Comparison of ENCODE assay signal across 27 cellular contexts in the genomic region with DNA sequence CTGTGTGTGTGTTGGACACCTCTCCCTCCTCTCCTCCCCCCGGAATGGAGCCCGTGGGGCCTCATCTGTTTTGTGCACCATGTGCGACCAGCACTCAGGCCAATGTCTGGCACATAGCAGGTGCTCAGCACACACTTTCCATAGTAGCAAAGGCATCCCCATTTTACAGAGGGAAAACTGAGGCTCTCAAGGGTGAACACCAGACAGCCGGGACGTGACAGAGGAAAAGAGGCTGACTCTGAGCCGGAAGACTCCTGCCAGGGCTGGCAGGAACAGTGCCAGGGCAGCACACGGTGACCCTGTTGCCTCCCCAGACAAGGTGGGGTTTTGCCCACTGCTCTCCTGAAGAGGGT. TPM values are rescaled to one million over a fixed set of nuclear protein-coding genes. Genes with fewer than 3 reads are reported as not detected.
DNase-seq lines count a peak whose midpoint lies in the region; ATAC-seq, FAIRE-seq and TF ChIP-seq lines count a peak whose summit lies in the region.
"Had no signal": no experiment of that assay in that cellular context is flagged by ENCODE, and none has a peak within 500 bp of the region (broad histone marks: within the 10 kb centered on the region; RNA-seq: fewer than 3 reads in every experiment).

No MANE protein-coding gene starts in this region.

- H3K36me3 Mint-ChIP-seq in CD4-positive, alpha-beta memory T cell: no peaks in the 10 kb centered on the region
- H3K36me3 Mint-ChIP-seq: activated naive CD8-positive, alpha-beta T cell treated with anti-CD3 and anti-CD28 coated beads, Interleukin-2, amount 10 ng/mL, durations not matched to agents 7 days and 5 days; brain; stimulated activated naive B cell treated with anti-CD40 and anti-IgM and Interleukin-4, amounts not matched to agents 10 μg/mL and 1 μg/mL and 100 μg/mL, for 72 hours had no signal

- POLR2A ChIA-PET in CD4-positive, alpha-beta memory T cell (lab: Charles Lee; ENCODE audit: partially characterized antibody): interaction anchor here (0.6 kb wide), 1 partner anchor 150 kb away, joined by 4 read pairs; no protein-coding TSS in a partner anchor
- POLR2A ChIA-PET in RWPE1 (lab: Yijun Ruan, JAX; ENCODE audit: low non-redundant PET) (no interaction called here), HepG2 (lab: Yijun Ruan, JAX) (no interaction called here)

- ATAC-seq in HepG2: no peak
- ATAC-seq in HG03432 (IDR thresholded peaks at IDR 0.05; ENCODE audit: unreplicated experiment): no peak
- ATAC-seq: activated CD8-positive, alpha-beta T cell treated with anti-CD3 and anti-CD28 coated beads for 36 hours; sciatic nerve; stimulated activated naive B cell treated with anti-CD40 and anti-IgM and Interleukin-4, amounts not matched to agents 10 μg/mL and 1 μg/mL and 100 μg/mL, for 72 hours had no signal

- no peak overlapping the region for H3K4me2 ChIP-seq in HepG2 (ENCODE audit: low read depth, low read length)

- H3K27me3 Mint-ChIP-seq in CD4-positive, alpha-beta memory T cell: peaks cover 0 to 6% of the 10 kb centered on the region in 2 donors
- H3K27me3 Mint-ChIP-seq: activated CD8-positive, alpha-beta T cell treated with anti-CD3 and anti-CD28 coated beads for 36 hours; activated naive CD8-positive, alpha-beta T cell treated with anti-CD3 and anti-CD28 coated beads, Interleukin-2, amount 10 ng/mL, durations not matched to agents 7 days and 5 days had no signal

- no peak overlapping the region for H3K27ac ChIP-seq in CD4-positive, alpha-beta memory T cell (ENCODE audit: low read depth, low read length)
- H3K27ac ChIP-seq in RWPE1: peak overlapping the region; percentile 84
- no peak overlapping the region for H3K27ac ChIP-seq in HepG2 (ENCODE audit: extremely low read length, insufficient read depth, low read length)
- H3K27ac ChIP-seq in skeletal muscle tissue (ENCODE audit: low read depth, low read length): peak overlapping the region; percentile 94
- H3K27ac ChIP-seq: SJCRH30 had no signal

- TF ChIP-seq CTCF in RWPE1 (conservative IDR thresholded peaks at IDR 0.05; ENCODE audit: low read depth) (no peak), HepG2 (CRISPR knock-in tag; IDR thresholded peaks at IDR 0.05) (no peak)

- no peaks in the 10 kb centered on the region for H4K20me1 ChIP-seq in HepG2 (ENCODE audit: insufficient read depth, low read length)

- H3K27ac Mint-ChIP-seq in CD4-positive, alpha-beta memory T cell: peak overlapping the region in 1 of 7 donors; percentile 75
- H3K27ac Mint-ChIP-seq: activated CD8-positive, alpha-beta T cell treated with anti-CD3 and anti-CD28 coated beads for 36 hours; activated naive CD8-positive, alpha-beta T cell treated with anti-CD3 and anti-CD28 coated beads, Interleukin-2, amount 10 ng/mL, durations not matched to agents 7 days and 5 days; stimulated activated naive B cell treated with anti-CD40 and anti-IgM and Interleukin-4, amounts not matched to agents 10 μg/mL and 1 μg/mL and 100 μg/mL, for 72 hours had no signal

- CTCF ChIA-PET in CD4-positive, alpha-beta memory T cell (lab: Charles Lee; ENCODE audit: partially characterized antibody): no interaction called here
- CTCF ChIA-PET in RWPE1 (lab: Yijun Ruan, JAX): interaction anchor here (0.8 to 2.5 kb wide), 2 partner anchors 17 to 98 kb away, joined by 3 to 18 read pairs; no protein-coding TSS in a partner anchor
- CTCF ChIA-PET in HepG2 (lab: Yijun Ruan, JAX; ENCODE audit: low intra/inter-chr PET ratio, low total read pairs): no interaction called here

- H3K4me3 Mint-ChIP-seq in CD4-positive, alpha-beta memory T cell: peak overlapping the region in 5 of 8 donors; percentile 57 to 80 (median 69)
- H3K4me3 Mint-ChIP-seq: activated CD8-positive, alpha-beta T cell treated with anti-CD3 and anti-CD28 coated beads for 36 hours; activated naive CD8-positive, alpha-beta T cell treated with anti-CD3 and anti-CD28 coated beads, Interleukin-2, amount 10 ng/mL, durations not matched to agents 7 days and 5 days; stimulated activated naive B cell treated with anti-CD40 and anti-IgM and Interleukin-4, amounts not matched to agents 10 μg/mL and 1 μg/mL and 100 μg/mL, for 72 hours had no signal

- FAIRE-seq in HepG2 (lab: Jason Lieb, UNC): no peak
- FAIRE-seq: GM12891, GM19239, H54, HTR-8/SVneo, islet of Langerhans had no signal

- no peaks in the 10 kb centered on the region for H3K9me3 Mint-ChIP-seq in CD4-positive, alpha-beta memory T cell
- H3K9me3 Mint-ChIP-seq: activated CD8-positive, alpha-beta T cell treated with anti-CD3 and anti-CD28 coated beads for 36 hours; activated naive CD8-positive, alpha-beta T cell treated with anti-CD3 and anti-CD28 coated beads, Interleukin-2, amount 10 ng/mL, durations not matched to agents 7 days and 5 days; stimulated activated naive B cell treated with anti-CD40 and anti-IgM and Interleukin-4, amounts not matched to agents 10 μg/mL and 1 μg/mL and 100 μg/mL, for 72 hours had no signal

- H3K27me3 ChIP-seq in CD4-positive, alpha-beta memory T cell (ENCODE audit: insufficient read depth, low read length): no peaks in the 10 kb centered on the region
- H3K27me3 ChIP-seq in HepG2 (ENCODE audit: control insufficient read depth in 1 of 2, insufficient read depth in 2 of 2, low read length in 2 of 2) (peaks cover 21 to 76% of the 10 kb centered on the region in 2 experiments), skeletal muscle tissue (ENCODE audit: control insufficient read depth in 3 of 3, insufficient read depth in 3 of 3, low read length in 3 of 3) (no peaks in the 10 kb centered on the region)
- H3K27me3 ChIP-seq: colonic mucosa had no signal

- no peak for DNase-seq in CD4-positive, alpha-beta memory T cell
- no peak for DNase-seq in RWPE1 (ENCODE audit: low spot score)
- no peak for DNase-seq in HepG2 (ENCODE audit: low spot score)
- no peak for DNase-seq in NCI-H146 treated with DMSO at 0.1 percent for 48 hours (lab: John Stamatoyannopoulos, UW; ENCODE audit: unreplicated experiment)
- no peak for DNase-seq in DMS114 treated with DMSO at 0.1 percent for 48 hours (lab: John Stamatoyannopoulos, UW; ENCODE audit: unreplicated experiment)
- DNase-seq: activated CD8-positive, alpha-beta T cell treated with anti-CD3 and anti-CD28 coated beads for 36 hours; activated naive CD8-positive, alpha-beta T cell treated with anti-CD3 and anti-CD28 coated beads, Interleukin-2, amount 10 ng/mL, durations not matched to agents 7 days and 5 days; activated T-cell treated with anti-CD3 and anti-CD28 coated beads, Interleukin-2, amount 50 U/mL, for 1 hour; NCI-H1417; NCI-H2171; nucleus accumbens; OCI-M1; SJCRH30; stimulated activated naive B cell treated with anti-CD40 and anti-IgM and Interleukin-4, amounts not matched to agents 10 μg/mL and 1 μg/mL and 100 μg/mL, for 72 hours; trophoblast cell had no signal

- BruUV-seq in HepG2 (replicated peaks; lab: Mats Ljungman, UMichigan): no TSS peak

- H3K36me3 ChIP-seq in CD4-positive, alpha-beta memory T cell (ENCODE audit: insufficient read depth, low read length): no peaks in the 10 kb centered on the region
- H3K36me3 ChIP-seq in HepG2 (replicated peaks in 1 of 2; ENCODE audit: control insufficient read depth in 1 of 2, insufficient read depth in 2 of 2, low read length in 2 of 2): no peaks in the 10 kb centered on the region
- no peaks in the 10 kb centered on the region for H3K36me3 ChIP-seq in skeletal muscle tissue (ENCODE audit: control insufficient read depth in 3 of 3, insufficient read depth in 3 of 3, low read length in 3 of 3)
- H3K36me3 ChIP-seq: colonic mucosa, SJCRH30 had no signal

- WGBS in HepG2 (ENCODE audit: low lambda C conversion rate): 31% methylated on average over 4 of the region's 7 CpGs

- peaks cover 11% of the 10 kb centered on the region for H3K4me1 ChIP-seq in CD4-positive, alpha-beta memory T cell (ENCODE audit: insufficient read depth, low read length)
- peaks cover 63% of the 10 kb centered on the region for H3K4me1 ChIP-seq in HepG2 (ENCODE audit: insufficient read depth, low read length)
- peaks cover 38 to 59% (median 53%) of the 10 kb centered on the region in 3 donors for H3K4me1 ChIP-seq in skeletal muscle tissue (ENCODE audit: control insufficient read depth in 3 of 3, insufficient read depth in 3 of 3, low read length in 3 of 3)

- H3K79me2 ChIP-seq in HepG2 (ENCODE audit: insufficient read depth, low read length): no peaks in the 10 kb centered on the region

- in situ Hi-C loops in HepG2 (cut with HindIII; ENCODE audit: extremely low pct_ligation_motif_present, low pct_unique_long_range_greater_than_20kb): no loop called here

- H3K9me3 ChIP-seq in CD4-positive, alpha-beta memory T cell (ENCODE audit: control insufficient read depth in 1 of 2, low read length in 2 of 2): no peaks in the 10 kb centered on the region
- H3K9me3 ChIP-seq in HepG2 (ENCODE audit: low read length) (no peaks in the 10 kb centered on the region), skeletal muscle tissue (ENCODE audit: control insufficient read depth in 3 of 3, low read length in 3 of 3) (no peaks in the 10 kb centered on the region)
- H3K9me3 ChIP-seq: colonic mucosa, SJCRH30 had no signal

- H3K9ac ChIP-seq in HepG2 (ENCODE audit: insufficient read depth, low read depth, low read length) (no peak overlapping the region), skeletal muscle tissue (ENCODE audit: low read depth in 1 of 3, low read length in 3 of 3) (peak overlapping the region in 1 of 3 donors; percentile 45)

- no peak for TF ChIP-seq POLR2A in HepG2 (IDR thresholded peaks at IDR 0.05; ENCODE audit: insufficient read depth in 1 of 2, low read depth in 2 of 2, low read length in 2 of 2)

- no peak overlapping the region for H2AFZ ChIP-seq in HepG2 (ENCODE audit: low read length)

- no peak for TF ChIP-seq RAD21 in HepG2 (CRISPR knock-in tag; IDR thresholded peaks at IDR 0.05)

- no peak overlapping the region for H3K4me3 ChIP-seq in CD4-positive, alpha-beta memory T cell (ENCODE audit: low read length in 2 of 2)
- H3K4me3 ChIP-seq in HepG2 (replicated peaks in 1 of 3; ENCODE audit: insufficient read depth in 1 of 3, low read depth in 2 of 3, low read length in 3 of 3) (no peak overlapping the region), skeletal muscle tissue (ENCODE audit: low read length in 3 of 3) (no peak overlapping the region)
- H3K4me3 ChIP-seq: colonic mucosa, SJCRH30 had no signal

- intact Hi-C loops in CD4-positive, alpha-beta memory T cell (cut with micrococcal nuclease): no loop called here
- intact Hi-C loops in HepG2 (cut with micrococcal nuclease; ENCODE audit: unreplicated experiment): no loop called here

- TF ChIP-seq EP300 in HepG2 (IDR thresholded peaks at IDR 0.05; ENCODE audit: low read depth in 2 of 2, low read length in 2 of 2) (no peak), HepG2 (CRISPR knock-in tag; IDR thresholded peaks at IDR 0.05; ENCODE audit: borderline replicate concordance) (no peak)

- H3K4me1 Mint-ChIP-seq in CD4-positive, alpha-beta memory T cell: peaks cover 0 to 10% (median under 1%) of the 10 kb centered on the region in 4 donors

RNA-seq across cellular contexts. Expression of gene AGPAT2, which starts 1.8 kb away (rescaled TPM):
- total RNA-seq in CD4-positive, alpha-beta memory T cell: 1 to 10 TPM; 6.9 to 7.8 TPM
- polyA plus RNA-seq in CD4-positive, alpha-beta memory T cell: 10 to 100 TPM; 16.2 to 20.6 TPM
- total RNA-seq in HepG2 (2016; rRNA removed; fragmentation: Illumina TruSeq; extraction: Trizol) (2.5 and 3.9 TPM in 2 replicates), skeletal muscle tissue (27.1 TPM)
- total RNA-seq in HepG2 (2016; cell fraction: cytosol; rRNA removed; fragmentation: Illumina TruSeq; extraction: Trizol; ENCODE audit: low read depth): 5.2 and 5.9 TPM in 2 replicates
- 2.1 and 3.5 TPM in 2 replicates for total RNA-seq in HepG2 (2016; cell fraction: insoluble cytoplasmic fraction; rRNA removed; fragmentation: Illumina TruSeq; extraction: Trizol)
- total RNA-seq in HepG2 (2016; cell fraction: membrane; rRNA removed; fragmentation: Illumina TruSeq; extraction: Trizol): 6.3 and 6.7 TPM in 2 replicates
- 3.1 and 3.9 TPM in 2 replicates for total RNA-seq in HepG2 (2016; cell fraction: nucleus; rRNA removed; fragmentation: Illumina TruSeq; extraction: Trizol)
- polyA plus RNA-seq in HepG2 (2011; rRNA removed): 25.8 and 33.0 TPM in 2 replicates
- 34.1 and 37.6 TPM in 2 replicates for polyA plus RNA-seq in HepG2 (2011; cell fraction: cytosol; rRNA removed)
- 32.1 and 35.6 TPM in 2 replicates for polyA plus RNA-seq in HepG2 (2011; cell fraction: nucleus; rRNA removed)
- polyA plus RNA-seq in HepG2 (2012): 9.3 and 10.6 TPM in 2 replicates
- 8.4 and 9.1 TPM in 2 replicates for polyA plus RNA-seq in HepG2 (2016; cell fraction: cytosol; fragmentation: Illumina TruSeq; extraction: Trizol; ENCODE audit: low read depth)
- 3.6 and 3.8 TPM in 2 replicates for polyA plus RNA-seq in HepG2 (2016; cell fraction: insoluble cytoplasmic fraction; fragmentation: Illumina TruSeq; extraction: Trizol; ENCODE audit: low read depth)
- 9.7 and 9.8 TPM in 2 replicates for polyA plus RNA-seq in HepG2 (2016; cell fraction: membrane; fragmentation: Illumina TruSeq; extraction: Trizol; ENCODE audit: low read depth)
- 8.2 and 8.4 TPM in 2 replicates for polyA plus RNA-seq in HepG2 (2016; cell fraction: nucleus; fragmentation: Illumina TruSeq; extraction: Trizol; ENCODE audit: insufficient read depth, low read depth)
- 34.1 and 96.5 TPM in 2 replicates for polyA minus RNA-seq in HepG2 (2011; rRNA and poly(A)+ RNA removed; ENCODE audit: low replicate concordance)
- polyA minus RNA-seq in HepG2 (2011; cell fraction: cytosol; rRNA and poly(A)+ RNA removed): 12.3 and 17.9 TPM in 2 replicates
- 6.1 and 6.2 TPM in 2 replicates for polyA minus RNA-seq in HepG2 (2011; cell fraction: nucleus; rRNA and poly(A)+ RNA removed)

RNA-seq across cellular contexts. Expression of gene DIPK1B, which starts 23.3 kb away (rescaled TPM):
- total RNA-seq in CD4-positive, alpha-beta memory T cell: not detected
- polyA plus RNA-seq in CD4-positive, alpha-beta memory T cell: not detected
- total RNA-seq in HepG2 (2016; rRNA removed; fragmentation: Illumina TruSeq; extraction: Trizol): 0.18 and 0.28 TPM in 2 replicates
- total RNA-seq in HepG2 (2016; cell fraction: cytosol; rRNA removed; fragmentation: Illumina TruSeq; extraction: Trizol; ENCODE audit: low read depth): 0.91 and 1.1 TPM in 2 replicates
- 0.28 and 0.41 TPM in 2 replicates for total RNA-seq in HepG2 (2016; cell fraction: insoluble cytoplasmic fraction; rRNA removed; fragmentation: Illumina TruSeq; extraction: Trizol)
- 0.99 and 1.2 TPM in 2 replicates for total RNA-seq in HepG2 (2016; cell fraction: membrane; rRNA removed; fragmentation: Illumina TruSeq; extraction: Trizol)
- 0.16 TPM in 1 of 2 replicates, not detected in the other for total RNA-seq in HepG2 (2016; cell fraction: nucleus; rRNA removed; fragmentation: Illumina TruSeq; extraction: Trizol)
- 3.9 and 7.2 TPM in 2 replicates for polyA plus RNA-seq in HepG2 (2011; rRNA removed)
- polyA plus RNA-seq in HepG2 (2011; cell fraction: cytosol; rRNA removed): 4.8 and 7.5 TPM in 2 replicates
- 17.3 and 19.2 TPM in 2 replicates for polyA plus RNA-seq in HepG2 (2011; cell fraction: nucleus; rRNA removed)
- 3.2 TPM in 2 replicates for polyA plus RNA-seq in HepG2 (2012)
- 1.3 TPM in 2 replicates for polyA plus RNA-seq in HepG2 (2016; cell fraction: cytosol; fragmentation: Illumina TruSeq; extraction: Trizol; ENCODE audit: low read depth)
- polyA plus RNA-seq in HepG2 (2016; cell fraction: insoluble cytoplasmic fraction; fragmentation: Illumina TruSeq; extraction: Trizol; ENCODE audit: low read depth): 0.28 and 0.45 TPM in 2 replicates
- 1.1 TPM in 2 replicates for polyA plus RNA-seq in HepG2 (2016; cell fraction: membrane; fragmentation: Illumina TruSeq; extraction: Trizol; ENCODE audit: low read depth)
- 0.56 and 0.57 TPM in 2 replicates for polyA plus RNA-seq in HepG2 (2016; cell fraction: nucleus; fragmentation: Illumina TruSeq; extraction: Trizol; ENCODE audit: insufficient read depth, low read depth)
- polyA minus RNA-seq in HepG2 (2011; rRNA and poly(A)+ RNA removed; ENCODE audit: low replicate concordance): 0.07 and 7.1 TPM in 2 replicates
- 2.7 and 3.6 TPM in 2 replicates for polyA minus RNA-seq in HepG2 (2011; cell fraction: cytosol; rRNA and poly(A)+ RNA removed)
- polyA minus RNA-seq in HepG2 (2011; cell fraction: nucleus; rRNA and poly(A)+ RNA removed): 1.2 TPM in 2 replicates
- total RNA-seq in skeletal muscle tissue: 11.0 TPM

RNA-seq across cellular contexts. Expression of gene EGFL7, which starts 26.4 kb away (rescaled TPM):
- not detected for total RNA-seq in CD4-positive, alpha-beta memory T cell
- under 1 TPM in 1 of 2 donors, not detected in 1; 0.64 TPM for polyA plus RNA-seq in CD4-positive, alpha-beta memory T cell
- total RNA-seq in HepG2 (2016; rRNA removed; fragmentation: Illumina TruSeq; extraction: Trizol): 0.20 TPM in 1 of 2 replicates, not detected in the other
- total RNA-seq in HepG2 (2016; cell fraction: cytosol; rRNA removed; fragmentation: Illumina TruSeq; extraction: Trizol; ENCODE audit: low read depth): 0.61 and 0.88 TPM in 2 replicates
- total RNA-seq in HepG2 (2016; cell fraction: insoluble cytoplasmic fraction; rRNA removed; fragmentation: Illumina TruSeq; extraction: Trizol): 0.19 and 0.32 TPM in 2 replicates
- 0.59 and 0.93 TPM in 2 replicates for total RNA-seq in HepG2 (2016; cell fraction: membrane; rRNA removed; fragmentation: Illumina TruSeq; extraction: Trizol)
- 0.40 TPM in 1 of 2 replicates, not detected in the other for total RNA-seq in HepG2 (2016; cell fraction: nucleus; rRNA removed; fragmentation: Illumina TruSeq; extraction: Trizol)
- polyA plus RNA-seq in HepG2 (2011; rRNA removed): 5.1 and 10.3 TPM in 2 replicates
- polyA plus RNA-seq in HepG2 (2011; cell fraction: cytosol; rRNA removed): 7.6 and 12.5 TPM in 2 replicates
- 20.6 and 22.6 TPM in 2 replicates for polyA plus RNA-seq in HepG2 (2011; cell fraction: nucleus; rRNA removed)
- 1.6 and 2.3 TPM in 2 replicates for polyA plus RNA-seq in HepG2 (2012)
- polyA plus RNA-seq in HepG2 (2016; cell fraction: cytosol; fragmentation: Illumina TruSeq; extraction: Trizol; ENCODE audit: low read depth): 0.54 and 0.89 TPM in 2 replicates
- 0.20 and 0.56 TPM in 2 replicates for polyA plus RNA-seq in HepG2 (2016; cell fraction: insoluble cytoplasmic fraction; fragmentation: Illumina TruSeq; extraction: Trizol; ENCODE audit: low read depth)
- polyA plus RNA-seq in HepG2 (2016; cell fraction: membrane; fragmentation: Illumina TruSeq; extraction: Trizol; ENCODE audit: low read depth): 0.68 and 0.72 TPM in 2 replicates
- not detected in 2 replicates for polyA plus RNA-seq in HepG2 (2016; cell fraction: nucleus; fragmentation: Illumina TruSeq; extraction: Trizol; ENCODE audit: insufficient read depth, low read depth)
- polyA minus RNA-seq in HepG2 (2011; rRNA and poly(A)+ RNA removed; ENCODE audit: low replicate concordance): 3.6 and 4.7 TPM in 2 replicates
- polyA minus RNA-seq in HepG2 (2011; cell fraction: cytosol; rRNA and poly(A)+ RNA removed): 3.1 and 3.3 TPM in 2 replicates
- 1.9 and 3.0 TPM in 2 replicates for polyA minus RNA-seq in HepG2 (2011; cell fraction: nucleus; rRNA and poly(A)+ RNA removed)
- 51.7 TPM for total RNA-seq in skeletal muscle tissue

RNA-seq across cellular contexts. Expression of gene LCN10, which starts 53.7 kb away (rescaled TPM):
- 1 to 10 TPM in 1 of 2 experiments, under 1 TPM in 1; 0.90 to 1.3 TPM for total RNA-seq in CD4-positive, alpha-beta memory T cell
- polyA plus RNA-seq in CD4-positive, alpha-beta memory T cell: under 1 TPM; 0.22 to 0.50 TPM
- total RNA-seq in HepG2 (2016; rRNA removed; fragmentation: Illumina TruSeq; extraction: Trizol): 0.14 and 0.53 TPM in 2 replicates
- total RNA-seq in HepG2 (2016; cell fraction: cytosol; rRNA removed; fragmentation: Illumina TruSeq; extraction: Trizol; ENCODE audit: low read depth): not detected in 2 replicates
- total RNA-seq in HepG2 (2016; cell fraction: insoluble cytoplasmic fraction; rRNA removed; fragmentation: Illumina TruSeq; extraction: Trizol): 0.13 and 0.19 TPM in 2 replicates
- total RNA-seq in HepG2 (2016; cell fraction: membrane; rRNA removed; fragmentation: Illumina TruSeq; extraction: Trizol): 0.34 TPM in 2 replicates
- 0.22 TPM in 1 of 2 replicates, not detected in the other for total RNA-seq in HepG2 (2016; cell fraction: nucleus; rRNA removed; fragmentation: Illumina TruSeq; extraction: Trizol)
- polyA plus RNA-seq in HepG2 (2011; rRNA removed): 0.61 and 0.84 TPM in 2 replicates
- polyA plus RNA-seq in HepG2 (2011; cell fraction: cytosol; rRNA removed): 0.82 and 1.0 TPM in 2 replicates
- 0.85 and 1.8 TPM in 2 replicates for polyA plus RNA-seq in HepG2 (2011; cell fraction: nucleus; rRNA removed)
- 1.5 and 1.8 TPM in 2 replicates for polyA plus RNA-seq in HepG2 (2012)
- polyA plus RNA-seq in HepG2 (2016; cell fraction: cytosol; fragmentation: Illumina TruSeq; extraction: Trizol; ENCODE audit: low read depth): 0.18 and 0.24 TPM in 2 replicates
- 0.27 and 0.43 TPM in 2 replicates for polyA plus RNA-seq in HepG2 (2016; cell fraction: insoluble cytoplasmic fraction; fragmentation: Illumina TruSeq; extraction: Trizol; ENCODE audit: low read depth)
- 0.15 and 0.43 TPM in 2 replicates for polyA plus RNA-seq in HepG2 (2016; cell fraction: membrane; fragmentation: Illumina TruSeq; extraction: Trizol; ENCODE audit: low read depth)
- polyA plus RNA-seq in HepG2 (2016; cell fraction: nucleus; fragmentation: Illumina TruSeq; extraction: Trizol; ENCODE audit: insufficient read depth, low read depth): 0.41 and 0.74 TPM in 2 replicates
- polyA minus RNA-seq in HepG2 (2011; rRNA and poly(A)+ RNA removed; ENCODE audit: low replicate concordance): 0.30 and 1.0 TPM in 2 replicates
- polyA minus RNA-seq in HepG2 (2011; cell fraction: cytosol; rRNA and poly(A)+ RNA removed): not detected in 2 replicates
- not detected in 2 replicates for polyA minus RNA-seq in HepG2 (2011; cell fraction: nucleus; rRNA and poly(A)+ RNA removed)
- 2.1 TPM for total RNA-seq in skeletal muscle tissue
- total RNA-seq: SJCRH30 had no signal
- polyA plus RNA-seq: BJ had no signal

RNA-seq across cellular contexts. Expression of gene LCN6, which starts 59.2 kb away (rescaled TPM):
- total RNA-seq in CD4-positive, alpha-beta memory T cell: not detected
- polyA plus RNA-seq in CD4-positive, alpha-beta memory T cell: not detected
- not detected in 2 replicates for total RNA-seq in HepG2 (2016; rRNA removed; fragmentation: Illumina TruSeq; extraction: Trizol)
- not detected in 2 replicates for total RNA-seq in HepG2 (2016; cell fraction: cytosol; rRNA removed; fragmentation: Illumina TruSeq; extraction: Trizol; ENCODE audit: low read depth)
- not detected in 2 replicates for total RNA-seq in HepG2 (2016; cell fraction: insoluble cytoplasmic fraction; rRNA removed; fragmentation: Illumina TruSeq; extraction: Trizol)
- not detected in 2 replicates for total RNA-seq in HepG2 (2016; cell fraction: membrane; rRNA removed; fragmentation: Illumina TruSeq; extraction: Trizol)
- total RNA-seq in HepG2 (2016; cell fraction: nucleus; rRNA removed; fragmentation: Illumina TruSeq; extraction: Trizol): not detected in 2 replicates
- not detected in 2 replicates for polyA plus RNA-seq in HepG2 (2011; rRNA removed)
- polyA plus RNA-seq in HepG2 (2011; cell fraction: cytosol; rRNA removed): not detected in 2 replicates
- not detected in 2 replicates for polyA plus RNA-seq in HepG2 (2011; cell fraction: nucleus; rRNA removed)
- not detected in 2 replicates for polyA plus RNA-seq in HepG2 (2012)
- not detected in 2 replicates for polyA plus RNA-seq in HepG2 (2016; cell fraction: cytosol; fragmentation: Illumina TruSeq; extraction: Trizol; ENCODE audit: low read depth)
- not detected in 2 replicates for polyA plus RNA-seq in HepG2 (2016; cell fraction: insoluble cytoplasmic fraction; fragmentation: Illumina TruSeq; extraction: Trizol; ENCODE audit: low read depth)
- not detected in 2 replicates for polyA plus RNA-seq in HepG2 (2016; cell fraction: membrane; fragmentation: Illumina TruSeq; extraction: Trizol; ENCODE audit: low read depth)
- polyA plus RNA-seq in HepG2 (2016; cell fraction: nucleus; fragmentation: Illumina TruSeq; extraction: Trizol; ENCODE audit: insufficient read depth, low read depth): not detected in 2 replicates
- polyA minus RNA-seq in HepG2 (2011; rRNA and poly(A)+ RNA removed; ENCODE audit: low replicate concordance): not detected in 2 replicates
- not detected in 2 replicates for polyA minus RNA-seq in HepG2 (2011; cell fraction: cytosol; rRNA and poly(A)+ RNA removed)
- not detected in 2 replicates for polyA minus RNA-seq in HepG2 (2011; cell fraction: nucleus; rRNA and poly(A)+ RNA removed)
- not detected for total RNA-seq in skeletal muscle tissue
- total RNA-seq: activated CD8-positive, alpha-beta T cell treated with anti-CD3 and anti-CD28 coated beads for 36 hours; activated naive CD8-positive, alpha-beta T cell treated with anti-CD3 and anti-CD28 coated beads, Interleukin-2, amount 10 ng/mL, durations not matched to agents 7 days and 5 days; SJCRH30; T-helper 2 cell treated with Interferon-gamma antibody and Interleukin-4, amounts not matched to agents 100 ng/mL and 5 ng/mL, for 36 hours had no signal
- polyA plus RNA-seq: BJ had no signal

Comparison
In these comparisons a context has a peak if more than half of its experiments do, and no peak if none do; other contexts are left out.
1. H3K27ac ChIP-seq: peak in RWPE1 (single experiment) and skeletal muscle tissue (single experiment); none in CD4-positive, alpha-beta memory T cell (single experiment) and HepG2 (single experiment).
2. RNA of gene EGFL7, which starts 26.4 kb away (total RNA-seq): 51.7 TPM in skeletal muscle tissue (single experiment); 0.19 to 0.93 TPM in HepG2 and not detected in CD4-positive, alpha-beta memory T cell; every median in the first group is over 10 times any median in the second.